In genomic region chrX:146208821-146209220, GRCh38 we compare ENCODE assay signal across 26 cellular contexts.
"Had no signal": no experiment of that assay in that cellular context is flagged by ENCODE, and none has a peak within 500 bp of the region (broad histone marks: within the 10 kb centered on the region; RNA-seq: fewer than 3 reads in every experiment).

No MANE protein-coding gene starts in this region.

- H3K4me1 Mint-ChIP-seq: endodermal cell had no signal

- ATAC-seq: effector memory CD8-positive, alpha-beta T cell; esophagus mucosa; foreskin keratinocyte; gastrocnemius medialis; gastroesophageal sphincter; heart left ventricle; heart right ventricle had no signal

- H3K4me3 ChIP-seq: colonic mucosa, coronary artery, dorsolateral prefrontal cortex, esophagus muscularis mucosa, esophagus squamous epithelium, gastrocnemius medialis, gastroesophageal sphincter, heart left ventricle, heart right ventricle had no signal

- H3K36me3 ChIP-seq: colonic mucosa, esophagus muscularis mucosa, esophagus squamous epithelium, gastrocnemius medialis, gastroesophageal sphincter, heart left ventricle, heart right ventricle had no signal

- H3K27me3 Mint-ChIP-seq: dendritic cell treated with granulocyte-macrophage colony-stimulating factor and Interleukin-4, amounts not matched to agents 40 ng/mL and 50 ng/mL, for 4 days; effector memory CD8-positive, alpha-beta T cell had no signal

- H3K9me3 ChIP-seq: colonic mucosa, esophagus muscularis mucosa, esophagus squamous epithelium, gastrocnemius medialis, gastroesophageal sphincter had no signal

- DNase-seq: colonic mucosa; cortex of kidney; dermis blood vessel endothelial cell; dorsolateral prefrontal cortex; effector CD4-positive, alpha-beta T cell; effector CD8-positive, alpha-beta T cell; effector memory CD4-positive, alpha-beta T cell; effector memory CD8-positive, alpha-beta T cell; endodermal cell; erythroblast; esophagus squamous epithelium; foreskin fibroblast; foreskin keratinocyte; gastrocnemius medialis; glutamatergic neuron; head of caudate nucleus; heart left ventricle; heart right ventricle had no signal

- H3K4me1 ChIP-seq: colonic mucosa, esophagus muscularis mucosa, esophagus squamous epithelium, foreskin keratinocyte, gastrocnemius medialis, gastroesophageal sphincter, heart left ventricle, heart right ventricle had no signal

- FAIRE-seq: endometrium, endothelial cell of umbilical vein had no signal

- H3K27me3 ChIP-seq: colonic mucosa, esophagus muscularis mucosa, esophagus squamous epithelium, foreskin keratinocyte, gastrocnemius medialis, gastroesophageal sphincter, heart left ventricle, heart right ventricle had no signal

- H3K4me3 Mint-ChIP-seq: dendritic cell treated with granulocyte-macrophage colony-stimulating factor and Interleukin-4, amounts not matched to agents 40 ng/mL and 50 ng/mL, for 4 days; effector memory CD8-positive, alpha-beta T cell; endodermal cell had no signal

- H3K27ac ChIP-seq: colonic mucosa, coronary artery, dorsolateral prefrontal cortex, epithelial cell of prostate, esophagus muscularis mucosa, esophagus squamous epithelium, foreskin keratinocyte, gastrocnemius medialis, gastroesophageal sphincter, heart left ventricle, heart right ventricle had no signal

- H3K27ac Mint-ChIP-seq: dendritic cell treated with granulocyte-macrophage colony-stimulating factor and Interleukin-4, amounts not matched to agents 40 ng/mL and 50 ng/mL, for 4 days; effector memory CD8-positive, alpha-beta T cell; endodermal cell had no signal
